10 cellular contexts compared by ENCODE assay signal in the genomic region with DNA sequence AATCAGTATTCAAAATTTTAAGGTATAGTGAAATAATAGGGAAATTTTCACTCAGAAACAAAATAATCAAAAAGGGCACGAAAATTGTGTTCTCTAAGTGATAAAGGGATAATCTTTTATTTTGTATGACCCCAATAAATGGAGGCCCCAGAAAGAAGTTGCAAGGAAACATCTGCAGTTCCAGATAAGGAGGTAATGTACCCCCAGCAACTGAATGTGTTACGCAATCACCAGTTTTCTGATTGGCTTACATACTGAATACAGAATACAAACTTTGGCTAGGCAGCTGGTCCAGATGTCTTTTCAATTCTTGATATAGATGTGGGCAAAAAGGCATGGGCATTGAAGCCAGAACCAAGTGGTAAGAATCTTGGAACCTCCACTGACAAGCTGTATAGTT. TPM values are rescaled to one million over a fixed set of nuclear protein-coding genes. Genes with fewer than 3 reads are reported as not detected.
A peak's percentile ranks its signal among the peaks of the same experiment; 100 is the strongest.
DNase-seq lines count a peak whose midpoint lies in the region; ATAC-seq and TF ChIP-seq lines count a peak whose summit lies in the region.
"Had no signal": no experiment of that assay in that cellular context is flagged by ENCODE, and none has a peak within 500 bp of the region (broad histone marks: within the 10 kb centered on the region; RNA-seq: fewer than 3 reads in every experiment).

No MANE protein-coding gene starts in this region.

- ATAC-seq in activated B cell treated with CpG ODN at 0.5 μM for 24 hours (ENCODE audit: low read depth) (no peak), HG03439 (IDR thresholded peaks at IDR 0.05; ENCODE audit: unreplicated experiment) (no peak), HG02938 (IDR thresholded peaks at IDR 0.05; ENCODE audit: unreplicated experiment) (no peak)
- ATAC-seq: left cardiac atrium had no signal

- POLR2A ChIA-PET in activated B cell treated with CpG ODN at 0.5 μM for 24 hours (lab: Charles Lee): interaction anchor here (0.9 kb wide), 1 partner anchor 28 kb away, joined by 3 read pairs; a partner anchor contains a TSS

- H3K9me3 ChIP-seq in hepatocyte (ENCODE audit: low read depth): no peaks in the 10 kb centered on the region

- H3K27me3 Mint-ChIP-seq in activated B cell treated with CpG ODN at 0.5 μM for 24 hours: no peaks in the 10 kb centered on the region

- H3K4me1 ChIP-seq in KMS-11 (ENCODE audit: low read depth, poor library complexity, severe bottlenecking): peaks cover 30% of the 10 kb centered on the region
- peaks cover 15% of the 10 kb centered on the region for H3K4me1 ChIP-seq in hepatocyte (ENCODE audit: insufficient read depth)

- no peaks in the 10 kb centered on the region for H3K36me3 ChIP-seq in KMS-11 (ENCODE audit: insufficient read depth)
- H3K36me3 ChIP-seq in hepatocyte (replicated peaks; ENCODE audit: insufficient read depth, low read depth): no peaks in the 10 kb centered on the region

- no peaks in the 10 kb centered on the region for H3K9me2 ChIP-seq in hepatocyte (replicated peaks; ENCODE audit: insufficient read depth)

- peaks cover 34% of the 10 kb centered on the region for H3K4me1 Mint-ChIP-seq in activated B cell treated with CpG ODN at 0.5 μM for 24 hours

- H3K27ac ChIP-seq in KMS-11 (no peak overlapping the region), hepatocyte (peak overlapping the region; percentile 100)

- H3K4me3 Mint-ChIP-seq in activated B cell treated with CpG ODN at 0.5 μM for 24 hours: peak overlapping the region; percentile 24

- H2AFZ ChIP-seq in KMS-11 (ENCODE audit: low read depth): no peak overlapping the region
- H2AFZ ChIP-seq in hepatocyte: no peak overlapping the region

- H3K9me3 Mint-ChIP-seq in activated B cell treated with CpG ODN at 0.5 μM for 24 hours: no peaks in the 10 kb centered on the region

- intact Hi-C loops in activated B cell treated with CpG ODN at 0.5 μM for 24 hours (cut with micrococcal nuclease): loop anchor here (10.0 kb wide), 3 partner anchors 611 to 921 kb away; a partner anchor contains a TSS

- H3K4me3 ChIP-seq in KMS-11 (IDR thresholded peaks at IDR 0.05; ENCODE audit: insufficient read depth, low read depth, low read length) (no peak overlapping the region), hepatocyte (no peak overlapping the region)

- H3K27me3 ChIP-seq in KMS-11 (ENCODE audit: insufficient read depth, low read depth): no peaks in the 10 kb centered on the region
- no peaks in the 10 kb centered on the region for H3K27me3 ChIP-seq in hepatocyte

- H3K4me2 ChIP-seq in KMS-11: peak overlapping the region; percentile 17; the same call in 1 of the 2 replicates
- peak overlapping the region; percentile 76 for H3K4me2 ChIP-seq in hepatocyte

- H4K20me1 ChIP-seq in KMS-11 (ENCODE audit: insufficient read depth) (no peaks in the 10 kb centered on the region), hepatocyte (ENCODE audit: insufficient read depth, poor library complexity, severe bottlenecking) (peaks cover 8% of the 10 kb centered on the region)

- no peak overlapping the region for H3K27ac Mint-ChIP-seq in activated B cell treated with CpG ODN at 0.5 μM for 24 hours

- DNase-seq in DMS 273 (lab: John Stamatoyannopoulos, UW; ENCODE audit: unreplicated experiment) (peak; percentile 85), activated B cell treated with CpG ODN at 0.5 μM for 24 hours (no peak), hepatocyte (ENCODE audit: low spot score) (no peak), ureter (ENCODE audit: low spot score) (no peak)
- no peak for DNase-seq in activated effector memory CD4-positive, alpha-beta T cell treated with Interleukin-2 at 50 U/mL for 16 hours
- DNase-seq: left cardiac atrium, NCI-H1930 had no signal

- peaks cover 29% of the 10 kb centered on the region for H3K36me3 Mint-ChIP-seq in activated B cell treated with CpG ODN at 0.5 μM for 24 hours (ENCODE audit: low read depth)

- WGBS in hepatocyte (ENCODE audit: low lambda C conversion rate, missing lambda C conversion rate): 77% methylated on average over 2 of the region's 2 CpGs

- CTCF ChIA-PET in activated B cell treated with CpG ODN at 0.5 μM for 24 hours (lab: Charles Lee): interaction anchor here (1.0 to 2.4 kb wide), 3 partner anchors 18 to 175 kb away, joined by 3 to 8 read pairs (median 6); a partner anchor contains a TSS

- H3K79me2 ChIP-seq in KMS-11 (ENCODE audit: insufficient read depth, low read depth) (peaks cover 20% of the 10 kb centered on the region; the same call in 1 of the 2 replicates), hepatocyte (peaks cover 49% of the 10 kb centered on the region)

- H3K9ac ChIP-seq in KMS-11: no peak overlapping the region

- TF ChIP-seq CTCF in KMS-11 (conservative IDR thresholded peaks at IDR 0.05; ENCODE audit: low read depth, low read length) (no peak), activated B cell treated with CpG ODN at 0.5 μM for 24 hours (IDR thresholded peaks at IDR 0.05) (no peak), hepatocyte (IDR thresholded peaks at IDR 0.05; ENCODE audit: poor library complexity) (no peak)

RNA-seq across cellular contexts. Expression of a gene that starts 1.7 kb away (rescaled TPM):
- 14.7 and 15.6 TPM in 2 replicates for total RNA-seq in activated B cell treated with CpG ODN at 0.5 μM for 24 hours
- total RNA-seq in hepatocyte: 25.8 and 26.5 TPM in 2 replicates
- polyA plus RNA-seq in hepatocyte: 14.1 and 15.4 TPM in 2 replicates
- 13.3 TPM for total RNA-seq in ureter

RNA-seq across cellular contexts. Expression of a gene that starts 2.0 kb away (rescaled TPM):
- total RNA-seq in activated B cell treated with CpG ODN at 0.5 μM for 24 hours (15.9 and 17.1 TPM in 2 replicates), hepatocyte (3.4 and 4.3 TPM in 2 replicates), ureter (12.3 TPM)
- 24.4 and 33.6 TPM in 2 replicates for polyA plus RNA-seq in hepatocyte

RNA-seq across cellular contexts. Expression of a gene that starts 18.9 kb away (rescaled TPM):
- total RNA-seq in activated B cell treated with CpG ODN at 0.5 μM for 24 hours (25.8 and 34.4 TPM in 2 replicates), hepatocyte (73.7 and 90.5 TPM in 2 replicates), ureter (30.5 TPM)
- polyA plus RNA-seq in hepatocyte: 114 and 122 TPM in 2 replicates

RNA-seq across cellular contexts. Expression of a gene that starts 28.1 kb away (rescaled TPM):
- total RNA-seq in activated B cell treated with CpG ODN at 0.5 μM for 24 hours (11.3 and 12.3 TPM in 2 replicates), hepatocyte (5.1 and 5.9 TPM in 2 replicates), ureter (10.0 TPM)
- 2.5 and 3.9 TPM in 2 replicates for polyA plus RNA-seq in hepatocyte
